1 cellular context compared by ENCODE assay signal in genomic region chr12:3995276-3995675, GRCh38.
TF ChIP-seq lines count a peak whose summit lies in the region.

No MANE protein-coding gene starts in this region.

TF ChIP-seq in H1, 55 proteins besides CTCF, POLR2A, EP300 and RAD21 (continued from another document):
- TF ChIP-seq, protein P1, sequence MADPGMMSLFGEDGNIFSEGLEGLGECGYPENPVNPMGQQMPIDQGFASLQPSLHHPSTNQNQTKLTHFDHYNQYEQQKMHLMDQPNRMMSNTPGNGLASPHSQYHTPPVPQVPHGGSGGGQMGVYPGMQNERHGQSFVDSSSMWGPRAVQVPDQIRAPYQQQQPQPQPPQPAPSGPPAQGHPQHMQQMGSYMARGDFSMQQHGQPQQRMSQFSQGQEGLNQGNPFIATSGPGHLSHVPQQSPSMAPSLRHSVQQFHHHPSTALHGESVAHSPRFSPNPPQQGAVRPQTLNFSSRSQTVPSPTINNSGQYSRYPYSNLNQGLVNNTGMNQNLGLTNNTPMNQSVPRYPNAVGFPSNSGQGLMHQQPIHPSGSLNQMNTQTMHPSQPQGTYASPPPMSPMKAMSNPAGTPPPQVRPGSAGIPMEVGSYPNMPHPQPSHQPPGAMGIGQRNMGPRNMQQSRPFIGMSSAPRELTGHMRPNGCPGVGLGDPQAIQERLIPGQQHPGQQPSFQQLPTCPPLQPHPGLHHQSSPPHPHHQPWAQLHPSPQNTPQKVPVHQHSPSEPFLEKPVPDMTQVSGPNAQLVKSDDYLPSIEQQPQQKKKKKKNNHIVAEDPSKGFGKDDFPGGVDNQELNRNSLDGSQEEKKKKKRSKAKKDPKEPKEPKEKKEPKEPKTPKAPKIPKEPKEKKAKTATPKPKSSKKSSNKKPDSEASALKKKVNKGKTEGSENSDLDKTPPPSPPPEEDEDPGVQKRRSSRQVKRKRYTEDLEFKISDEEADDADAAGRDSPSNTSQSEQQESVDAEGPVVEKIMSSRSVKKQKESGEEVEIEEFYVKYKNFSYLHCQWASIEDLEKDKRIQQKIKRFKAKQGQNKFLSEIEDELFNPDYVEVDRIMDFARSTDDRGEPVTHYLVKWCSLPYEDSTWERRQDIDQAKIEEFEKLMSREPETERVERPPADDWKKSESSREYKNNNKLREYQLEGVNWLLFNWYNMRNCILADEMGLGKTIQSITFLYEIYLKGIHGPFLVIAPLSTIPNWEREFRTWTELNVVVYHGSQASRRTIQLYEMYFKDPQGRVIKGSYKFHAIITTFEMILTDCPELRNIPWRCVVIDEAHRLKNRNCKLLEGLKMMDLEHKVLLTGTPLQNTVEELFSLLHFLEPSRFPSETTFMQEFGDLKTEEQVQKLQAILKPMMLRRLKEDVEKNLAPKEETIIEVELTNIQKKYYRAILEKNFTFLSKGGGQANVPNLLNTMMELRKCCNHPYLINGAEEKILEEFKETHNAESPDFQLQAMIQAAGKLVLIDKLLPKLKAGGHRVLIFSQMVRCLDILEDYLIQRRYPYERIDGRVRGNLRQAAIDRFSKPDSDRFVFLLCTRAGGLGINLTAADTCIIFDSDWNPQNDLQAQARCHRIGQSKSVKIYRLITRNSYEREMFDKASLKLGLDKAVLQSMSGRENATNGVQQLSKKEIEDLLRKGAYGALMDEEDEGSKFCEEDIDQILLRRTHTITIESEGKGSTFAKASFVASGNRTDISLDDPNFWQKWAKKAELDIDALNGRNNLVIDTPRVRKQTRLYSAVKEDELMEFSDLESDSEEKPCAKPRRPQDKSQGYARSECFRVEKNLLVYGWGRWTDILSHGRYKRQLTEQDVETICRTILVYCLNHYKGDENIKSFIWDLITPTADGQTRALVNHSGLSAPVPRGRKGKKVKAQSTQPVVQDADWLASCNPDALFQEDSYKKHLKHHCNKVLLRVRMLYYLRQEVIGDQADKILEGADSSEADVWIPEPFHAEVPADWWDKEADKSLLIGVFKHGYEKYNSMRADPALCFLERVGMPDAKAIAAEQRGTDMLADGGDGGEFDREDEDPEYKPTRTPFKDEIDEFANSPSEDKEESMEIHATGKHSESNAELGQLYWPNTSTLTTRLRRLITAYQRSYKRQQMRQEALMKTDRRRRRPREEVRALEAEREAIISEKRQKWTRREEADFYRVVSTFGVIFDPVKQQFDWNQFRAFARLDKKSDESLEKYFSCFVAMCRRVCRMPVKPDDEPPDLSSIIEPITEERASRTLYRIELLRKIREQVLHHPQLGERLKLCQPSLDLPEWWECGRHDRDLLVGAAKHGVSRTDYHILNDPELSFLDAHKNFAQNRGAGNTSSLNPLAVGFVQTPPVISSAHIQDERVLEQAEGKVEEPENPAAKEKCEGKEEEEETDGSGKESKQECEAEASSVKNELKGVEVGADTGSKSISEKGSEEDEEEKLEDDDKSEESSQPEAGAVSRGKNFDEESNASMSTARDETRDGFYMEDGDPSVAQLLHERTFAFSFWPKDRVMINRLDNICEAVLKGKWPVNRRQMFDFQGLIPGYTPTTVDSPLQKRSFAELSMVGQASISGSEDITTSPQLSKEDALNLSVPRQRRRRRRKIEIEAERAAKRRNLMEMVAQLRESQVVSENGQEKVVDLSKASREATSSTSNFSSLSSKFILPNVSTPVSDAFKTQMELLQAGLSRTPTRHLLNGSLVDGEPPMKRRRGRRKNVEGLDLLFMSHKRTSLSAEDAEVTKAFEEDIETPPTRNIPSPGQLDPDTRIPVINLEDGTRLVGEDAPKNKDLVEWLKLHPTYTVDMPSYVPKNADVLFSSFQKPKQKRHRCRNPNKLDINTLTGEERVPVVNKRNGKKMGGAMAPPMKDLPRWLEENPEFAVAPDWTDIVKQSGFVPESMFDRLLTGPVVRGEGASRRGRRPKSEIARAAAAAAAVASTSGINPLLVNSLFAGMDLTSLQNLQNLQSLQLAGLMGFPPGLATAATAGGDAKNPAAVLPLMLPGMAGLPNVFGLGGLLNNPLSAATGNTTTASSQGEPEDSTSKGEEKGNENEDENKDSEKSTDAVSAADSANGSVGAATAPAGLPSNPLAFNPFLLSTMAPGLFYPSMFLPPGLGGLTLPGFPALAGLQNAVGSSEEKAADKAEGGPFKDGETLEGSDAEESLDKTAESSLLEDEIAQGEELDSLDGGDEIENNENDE (IDR thresholded peaks at IDR 0.05; ENCODE audit: insufficient replicate concordance, low read length): no peak
- TF ChIP-seq BCL11A (IDR thresholded peaks at IDR 0.05; ENCODE audit: low read depth in 2 of 2, low read length in 2 of 2): no peak
- no peak for TF ChIP-seq TCF12 (IDR thresholded peaks at IDR 0.05; ENCODE audit: low read depth, low read length)
- no peak for TF ChIP-seq ATF3 (IDR thresholded peaks at IDR 0.05; ENCODE audit: insufficient read depth, low read depth, low read length)
- TF ChIP-seq CBX8 (IDR thresholded peaks at IDR 0.05; ENCODE audit: borderline replicate concordance, low read depth, low read length): no peak
- no peak for TF ChIP-seq ATF2 (IDR thresholded peaks at IDR 0.05; ENCODE audit: low read length)
- TF ChIP-seq SRF (IDR thresholded peaks at IDR 0.05; ENCODE audit: low read depth, low read length): no peak
- TF ChIP-seq GABPA (IDR thresholded peaks at IDR 0.05; ENCODE audit: borderline replicate concordance, insufficient read depth, low read length): no peak
- TF ChIP-seq HDAC6 (IDR thresholded peaks at IDR 0.05; ENCODE audit: low read depth, low read length): no peak
- TF ChIP-seq, protein P2, sequence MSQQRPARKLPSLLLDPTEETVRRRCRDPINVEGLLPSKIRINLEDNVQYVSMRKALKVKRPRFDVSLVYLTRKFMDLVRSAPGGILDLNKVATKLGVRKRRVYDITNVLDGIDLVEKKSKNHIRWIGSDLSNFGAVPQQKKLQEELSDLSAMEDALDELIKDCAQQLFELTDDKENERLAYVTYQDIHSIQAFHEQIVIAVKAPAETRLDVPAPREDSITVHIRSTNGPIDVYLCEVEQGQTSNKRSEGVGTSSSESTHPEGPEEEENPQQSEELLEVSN (IDR thresholded peaks at IDR 0.05): no peak
